27 cellular contexts compared by ENCODE assay signal in genomic region chrY:19590235-19590634, GRCh38.
"Had no signal": no experiment of that assay in that cellular context is flagged by ENCODE, and none has a peak within 500 bp of the region (broad histone marks: within the 10 kb centered on the region; RNA-seq: fewer than 3 reads in every experiment).

No MANE protein-coding gene starts in this region.

- ATAC-seq: stimulated activated effector memory CD8-positive, alpha-beta T cell treated with anti-CD3 and anti-CD28 coated beads, Interleukin-12 subunit alpha, Interleukin-12 subunit beta, amount 100 ng/mL, for 72 hours; stimulated activated memory B cell treated with anti-CD40 and anti-IgM and Interleukin-4, amounts not matched to agents 10 μg/mL and 1 μg/mL and 100 μg/mL, for 72 hours; stimulated activated naive B cell treated with anti-CD40 and anti-IgM and Interleukin-4, amounts not matched to agents 10 μg/mL and 1 μg/mL and 100 μg/mL, for 72 hours; stimulated activated naive CD8-positive, alpha-beta T cell treated with anti-CD3 and anti-CD28 coated beads, Interleukin-15, amount 100 ng/mL, for 72 hours; stimulated activated naive CD8-positive, alpha-beta T cell treated with anti-CD3 and anti-CD28 coated beads, Interleukin-15, Interleukin-2, amounts not matched to agents 100 U/mL and 50 U/mL, for 24 hours; upper lobe of right lung had no signal

- H3K27me3 ChIP-seq: stomach, suprapubic skin, testis, thyroid gland, tibial artery, tibial nerve, transverse colon, upper lobe of left lung, upper lobe of right lung, uterus, vagina had no signal

- H3K4me1 ChIP-seq: stomach, suprapubic skin, testis, thyroid gland, tibial nerve, upper lobe of left lung, upper lobe of right lung, uterus, vagina had no signal

- H3K36me3 ChIP-seq: suprapubic skin, thoracic aorta, thyroid gland, tibial artery, transverse colon, upper lobe of left lung, upper lobe of right lung, uterus, vagina had no signal

- H3K27ac ChIP-seq: stomach, suprapubic skin, testis, thoracic aorta, thyroid gland, tibial artery, tibial nerve, transverse colon, upper lobe of left lung, upper lobe of right lung, uterus, vagina had no signal

- H3K4me3 ChIP-seq: stomach, suprapubic skin, testis, thoracic aorta, thyroid gland, tibial artery, tibial nerve, transverse colon, upper lobe of left lung, upper lobe of right lung, uterus, vagina had no signal

- FAIRE-seq: urothelium cell line had no signal

- H3K9me3 ChIP-seq: stomach, suprapubic skin, testis, thoracic aorta, thyroid gland, tibial artery, tibial nerve, transverse colon, upper lobe of left lung, upper lobe of right lung, uterus, vagina had no signal

- DNase-seq: stimulated activated CD4-positive, alpha-beta T cell treated with anti-CD3 and anti-CD28 coated beads, Interleukin-2, amount 100 ng/mL, for 48 hours; stimulated activated CD4-positive, alpha-beta T cell treated with anti-CD3 and anti-CD28 coated beads, Interleukin-4, amount 100 ng/mL, for 1 hour; stimulated activated CD4-positive, alpha-beta T cell treated with anti-CD3 and anti-CD28 coated beads, Interleukin-4, amount 100 ng/mL, for 24 hours; stimulated activated CD4-positive, alpha-beta T cell treated with anti-CD3 and anti-CD28 coated beads, Interleukin-4, amount 100 ng/mL, for 4 hours; stimulated activated CD8-positive, alpha-beta memory T cell treated with anti-CD3 and anti-CD28 coated beads, Interleukin-4, amount 100 ng/mL, for 48 hours; stimulated activated naive B cell treated with anti-CD40 and anti-IgM and Interleukin-4, amounts not matched to agents 10 μg/mL and 1 μg/mL and 100 μg/mL, for 72 hours; stimulated activated naive CD4-positive, alpha-beta T cell; stimulated activated naive CD4-positive, alpha-beta T cell treated with Interleukin-2 at 50 U/mL for 16 hours; stimulated activated naive CD8-positive, alpha-beta T cell treated with anti-CD3 and anti-CD28 coated beads, Interleukin-15, amount 100 ng/mL, for 72 hours; stimulated activated naive CD8-positive, alpha-beta T cell treated with anti-CD3 and anti-CD28 coated beads, Interleukin-15, Interleukin-2, amounts not matched to agents 100 U/mL and 50 U/mL, for 24 hours; stomach; substantia nigra; testis; thyroid gland; tibial artery; transverse colon; trophoblast cell; upper lobe of left lung; upper lobe of right lung; uterus had no signal
